Comparison of ENCODE assay signal across 1 cellular context in genomic region chr15:45648521-45649200, GRCh38.
TF ChIP-seq lines count a peak whose summit lies in the region.

No MANE protein-coding gene starts in this region.

TF ChIP-seq in A549, 52 proteins besides CTCF, POLR2A, EP300 and RAD21:
- TF ChIP-seq MAFK (IDR thresholded peaks at IDR 0.05; ENCODE audit: partially characterized antibody) (peak; percentile 71), EHMT2 (IDR thresholded peaks at IDR 0.05; ENCODE audit: low read depth) (no peak), MAZ (IDR thresholded peaks at IDR 0.05; ENCODE audit: borderline replicate concordance, low read depth, low read length) (no peak), JUN (IDR thresholded peaks at IDR 0.05) (no peak), ZSCAN20 (CRISPR knock-in tag; IDR thresholded peaks at IDR 0.05) (no peak), CBX2 (IDR thresholded peaks at IDR 0.05; ENCODE audit: borderline replicate concordance, low read depth) (no peak), GATA3 (IDR thresholded peaks at IDR 0.05; ENCODE audit: borderline replicate concordance) (no peak), NR3C1 (IDR thresholded peaks at IDR 0.05) (no peak), EHF (CRISPR knock-in tag; IDR thresholded peaks at IDR 0.05) (no peak), RARB (CRISPR knock-in tag; IDR thresholded peaks at IDR 0.05) (no peak), FOSL2 (IDR thresholded peaks at IDR 0.05) (peak; percentile 32; the same call in 1 of the 2 replicates), FOSL2 (CRISPR knock-in tag; IDR thresholded peaks at IDR 0.05) (peak; percentile 25; the same call in 1 of the 2 replicates), POLR2AphosphoS2 (conservative IDR thresholded peaks at IDR 0.05; ENCODE audit: low read length) (no peak), KDM1A (IDR thresholded peaks at IDR 0.05; ENCODE audit: low read depth) (no peak)
- TF ChIP-seq, protein P1, sequence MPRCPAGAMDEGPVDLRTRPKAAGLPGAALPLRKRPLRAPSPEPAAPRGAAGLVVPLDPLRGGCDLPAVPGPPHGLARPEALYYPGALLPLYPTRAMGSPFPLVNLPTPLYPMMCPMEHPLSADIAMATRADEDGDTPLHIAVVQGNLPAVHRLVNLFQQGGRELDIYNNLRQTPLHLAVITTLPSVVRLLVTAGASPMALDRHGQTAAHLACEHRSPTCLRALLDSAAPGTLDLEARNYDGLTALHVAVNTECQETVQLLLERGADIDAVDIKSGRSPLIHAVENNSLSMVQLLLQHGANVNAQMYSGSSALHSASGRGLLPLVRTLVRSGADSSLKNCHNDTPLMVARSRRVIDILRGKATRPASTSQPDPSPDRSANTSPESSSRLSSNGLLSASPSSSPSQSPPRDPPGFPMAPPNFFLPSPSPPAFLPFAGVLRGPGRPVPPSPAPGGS (IDR thresholded peaks at IDR 0.05), result no peak
- TF ChIP-seq, protein P2, sequence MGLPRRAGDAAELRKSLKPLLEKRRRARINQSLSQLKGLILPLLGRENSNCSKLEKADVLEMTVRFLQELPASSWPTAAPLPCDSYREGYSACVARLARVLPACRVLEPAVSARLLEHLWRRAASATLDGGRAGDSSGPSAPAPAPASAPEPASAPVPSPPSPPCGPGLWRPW (IDR thresholded peaks at IDR 0.05), result no peak
- TF ChIP-seq, protein P3, sequence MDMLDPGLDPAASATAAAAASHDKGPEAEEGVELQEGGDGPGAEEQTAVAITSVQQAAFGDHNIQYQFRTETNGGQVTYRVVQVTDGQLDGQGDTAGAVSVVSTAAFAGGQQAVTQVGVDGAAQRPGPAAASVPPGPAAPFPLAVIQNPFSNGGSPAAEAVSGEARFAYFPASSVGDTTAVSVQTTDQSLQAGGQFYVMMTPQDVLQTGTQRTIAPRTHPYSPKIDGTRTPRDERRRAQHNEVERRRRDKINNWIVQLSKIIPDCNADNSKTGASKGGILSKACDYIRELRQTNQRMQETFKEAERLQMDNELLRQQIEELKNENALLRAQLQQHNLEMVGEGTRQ (IDR thresholded peaks at IDR 0.05), result peak; percentile 48
